In genomic region chr11:96145163-96145585, GRCh38 we compare ENCODE assay signal across 1 cellular context.
TF ChIP-seq lines count a peak whose summit lies in the region.

No MANE protein-coding gene starts in this region.

TF ChIP-seq in HepG2, 621 proteins besides CTCF, POLR2A, EP300 and RAD21 (continued from another document and continues in another):
- TF ChIP-seq, protein P1, sequence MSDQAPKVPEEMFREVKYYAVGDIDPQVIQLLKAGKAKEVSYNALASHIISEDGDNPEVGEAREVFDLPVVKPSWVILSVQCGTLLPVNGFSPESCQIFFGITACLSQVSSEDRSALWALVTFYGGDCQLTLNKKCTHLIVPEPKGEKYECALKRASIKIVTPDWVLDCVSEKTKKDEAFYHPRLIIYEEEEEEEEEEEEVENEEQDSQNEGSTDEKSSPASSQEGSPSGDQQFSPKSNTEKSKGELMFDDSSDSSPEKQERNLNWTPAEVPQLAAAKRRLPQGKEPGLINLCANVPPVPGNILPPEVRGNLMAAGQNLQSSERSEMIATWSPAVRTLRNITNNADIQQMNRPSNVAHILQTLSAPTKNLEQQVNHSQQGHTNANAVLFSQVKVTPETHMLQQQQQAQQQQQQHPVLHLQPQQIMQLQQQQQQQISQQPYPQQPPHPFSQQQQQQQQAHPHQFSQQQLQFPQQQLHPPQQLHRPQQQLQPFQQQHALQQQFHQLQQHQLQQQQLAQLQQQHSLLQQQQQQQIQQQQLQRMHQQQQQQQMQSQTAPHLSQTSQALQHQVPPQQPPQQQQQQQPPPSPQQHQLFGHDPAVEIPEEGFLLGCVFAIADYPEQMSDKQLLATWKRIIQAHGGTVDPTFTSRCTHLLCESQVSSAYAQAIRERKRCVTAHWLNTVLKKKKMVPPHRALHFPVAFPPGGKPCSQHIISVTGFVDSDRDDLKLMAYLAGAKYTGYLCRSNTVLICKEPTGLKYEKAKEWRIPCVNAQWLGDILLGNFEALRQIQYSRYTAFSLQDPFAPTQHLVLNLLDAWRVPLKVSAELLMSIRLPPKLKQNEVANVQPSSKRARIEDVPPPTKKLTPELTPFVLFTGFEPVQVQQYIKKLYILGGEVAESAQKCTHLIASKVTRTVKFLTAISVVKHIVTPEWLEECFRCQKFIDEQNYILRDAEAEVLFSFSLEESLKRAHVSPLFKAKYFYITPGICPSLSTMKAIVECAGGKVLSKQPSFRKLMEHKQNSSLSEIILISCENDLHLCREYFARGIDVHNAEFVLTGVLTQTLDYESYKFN (CRISPR knock-in tag; conservative IDR thresholded peaks at IDR 0.05): peak; percentile 86
- peak; percentile 83 for TF ChIP-seq POGZ (CRISPR knock-in tag; IDR thresholded peaks at IDR 0.05)
- TF ChIP-seq ZNF124 (CRISPR knock-in tag; IDR thresholded peaks at IDR 0.05): no peak
- TF ChIP-seq ZNF101 (CRISPR knock-in tag; IDR thresholded peaks at IDR 0.05; ENCODE audit: borderline replicate concordance, low read depth): no peak
- TF ChIP-seq ZNF432 (CRISPR knock-in tag; IDR thresholded peaks at IDR 0.05; ENCODE audit: borderline replicate concordance): no peak
- 0 out of 2 replicates have a peak, but pooled peaks have one; percentile 38 for TF ChIP-seq PHF21A (CRISPR knock-in tag; IDR thresholded peaks at IDR 0.05)
- TF ChIP-seq ZNF337 (CRISPR knock-in tag; IDR thresholded peaks at IDR 0.05; ENCODE audit: borderline replicate concordance, low read depth): no peak
- TF ChIP-seq KDM5B (CRISPR knock-in tag; IDR thresholded peaks at IDR 0.05; ENCODE audit: borderline replicate concordance): no peak
- no peak; the same call in 1 of the 2 replicates for TF ChIP-seq GATAD1 (CRISPR knock-in tag; IDR thresholded peaks at IDR 0.05)
- TF ChIP-seq POLR2AphosphoS2 (IDR thresholded peaks at IDR 0.05; ENCODE audit: low read depth, low read length): no peak
- 0 out of 2 replicates have a peak, but pooled peaks have one; percentile 34 for TF ChIP-seq NFKBIZ (CRISPR knock-in tag; IDR thresholded peaks at IDR 0.05)
- no peak for TF ChIP-seq ZBTB14 (CRISPR knock-in tag; IDR thresholded peaks at IDR 0.05)
- TF ChIP-seq NAIF1 (CRISPR knock-in tag; IDR thresholded peaks at IDR 0.05; ENCODE audit: borderline replicate concordance): no peak
- TF ChIP-seq, protein P2, sequence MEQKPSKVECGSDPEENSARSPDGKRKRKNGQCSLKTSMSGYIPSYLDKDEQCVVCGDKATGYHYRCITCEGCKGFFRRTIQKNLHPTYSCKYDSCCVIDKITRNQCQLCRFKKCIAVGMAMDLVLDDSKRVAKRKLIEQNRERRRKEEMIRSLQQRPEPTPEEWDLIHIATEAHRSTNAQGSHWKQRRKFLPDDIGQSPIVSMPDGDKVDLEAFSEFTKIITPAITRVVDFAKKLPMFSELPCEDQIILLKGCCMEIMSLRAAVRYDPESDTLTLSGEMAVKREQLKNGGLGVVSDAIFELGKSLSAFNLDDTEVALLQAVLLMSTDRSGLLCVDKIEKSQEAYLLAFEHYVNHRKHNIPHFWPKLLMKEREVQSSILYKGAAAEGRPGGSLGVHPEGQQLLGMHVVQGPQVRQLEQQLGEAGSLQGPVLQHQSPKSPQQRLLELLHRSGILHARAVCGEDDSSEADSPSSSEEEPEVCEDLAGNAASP (CRISPR knock-in tag; IDR thresholded peaks at IDR 0.05; ENCODE audit: borderline replicate concordance): 0 out of 2 replicates have a peak, but pooled peaks have one; percentile 25
- no peak for TF ChIP-seq ZFP36L1 (CRISPR knock-in tag; IDR thresholded peaks at IDR 0.05)
- no peak for TF ChIP-seq RFX5 (IDR thresholded peaks at IDR 0.05; ENCODE audit: low read depth, low read length)
- no peak for TF ChIP-seq ZBTB7A (CRISPR knock-in tag; IDR thresholded peaks at IDR 0.05)
- TF ChIP-seq, protein P3, sequence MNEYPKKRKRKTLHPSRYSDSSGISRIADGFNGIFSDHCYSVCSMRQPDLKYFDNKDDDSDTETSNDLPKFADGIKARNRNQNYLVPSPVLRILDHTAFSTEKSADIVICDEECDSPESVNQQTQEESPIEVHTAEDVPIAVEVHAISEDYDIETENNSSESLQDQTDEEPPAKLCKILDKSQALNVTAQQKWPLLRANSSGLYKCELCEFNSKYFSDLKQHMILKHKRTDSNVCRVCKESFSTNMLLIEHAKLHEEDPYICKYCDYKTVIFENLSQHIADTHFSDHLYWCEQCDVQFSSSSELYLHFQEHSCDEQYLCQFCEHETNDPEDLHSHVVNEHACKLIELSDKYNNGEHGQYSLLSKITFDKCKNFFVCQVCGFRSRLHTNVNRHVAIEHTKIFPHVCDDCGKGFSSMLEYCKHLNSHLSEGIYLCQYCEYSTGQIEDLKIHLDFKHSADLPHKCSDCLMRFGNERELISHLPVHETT (CRISPR knock-in tag; conservative IDR thresholded peaks at IDR 0.05): no peak
- TF ChIP-seq STAT5B (CRISPR knock-in tag; IDR thresholded peaks at IDR 0.05): no peak
- no peak for TF ChIP-seq ZBTB42 (CRISPR knock-in tag; IDR thresholded peaks at IDR 0.05)
- TF ChIP-seq SKI (IDR thresholded peaks at IDR 0.05; ENCODE audit: partially characterized antibody): no peak
- TF ChIP-seq ZNF574 (CRISPR knock-in tag; IDR thresholded peaks at IDR 0.05): no peak
- TF ChIP-seq NCOA2 (CRISPR knock-in tag; IDR thresholded peaks at IDR 0.05): peak; percentile 91
- no peak for TF ChIP-seq AKAP8 (CRISPR knock-in tag; IDR thresholded peaks at IDR 0.05)
- no peak for TF ChIP-seq ZNF10 (CRISPR knock-in tag; IDR thresholded peaks at IDR 0.05; ENCODE audit: borderline replicate concordance, low read depth)
- TF ChIP-seq ZNF800 (CRISPR knock-in tag; IDR thresholded peaks at IDR 0.05): no peak
- TF ChIP-seq ZNF292 (CRISPR knock-in tag; IDR thresholded peaks at IDR 0.05; ENCODE audit: borderline replicate concordance, low read depth): no peak
- no peak for TF ChIP-seq SMARCC2 (IDR thresholded peaks at IDR 0.05)
- TF ChIP-seq ZNF317 (CRISPR knock-in tag; IDR thresholded peaks at IDR 0.05): no peak
- TF ChIP-seq SRSF9 (IDR thresholded peaks at IDR 0.05; ENCODE audit: borderline replicate concordance, insufficient read depth, low read depth, low read length, poor library complexity, severe bottlenecking): no peak
- TF ChIP-seq ZNF761 (CRISPR knock-in tag; conservative IDR thresholded peaks at IDR 0.05): no peak
- peak; percentile 79 for TF ChIP-seq ERF (CRISPR knock-in tag; IDR thresholded peaks at IDR 0.05)
- TF ChIP-seq ATAD3A (CRISPR knock-in tag; IDR thresholded peaks at IDR 0.05): no peak
- TF ChIP-seq DMTF1 (CRISPR knock-in tag; IDR thresholded peaks at IDR 0.05): no peak
- no peak for TF ChIP-seq ARHGAP35 (CRISPR knock-in tag; IDR thresholded peaks at IDR 0.05; ENCODE audit: borderline replicate concordance)
- no peak for TF ChIP-seq BRD4 (CRISPR knock-in tag; IDR thresholded peaks at IDR 0.05)
- TF ChIP-seq MBD4 (IDR thresholded peaks at IDR 0.05; ENCODE audit: borderline replicate concordance, low read length): no peak
- peak; percentile 71; the same call in 1 of the 2 replicates for TF ChIP-seq MEF2D (CRISPR knock-in tag; IDR thresholded peaks at IDR 0.05)
- TF ChIP-seq ZFP90 (CRISPR knock-in tag; IDR thresholded peaks at IDR 0.05; ENCODE audit: borderline replicate concordance): no peak
- TF ChIP-seq ZBTB44 (CRISPR knock-in tag; IDR thresholded peaks at IDR 0.05): no peak
- peak; percentile 68; the same call in 1 of the 2 replicates for TF ChIP-seq KDM4B (CRISPR knock-in tag; IDR thresholded peaks at IDR 0.05)
- TF ChIP-seq CBX5 (CRISPR knock-in tag; IDR thresholded peaks at IDR 0.05; ENCODE audit: borderline replicate concordance): no peak
- TF ChIP-seq, protein P4, sequence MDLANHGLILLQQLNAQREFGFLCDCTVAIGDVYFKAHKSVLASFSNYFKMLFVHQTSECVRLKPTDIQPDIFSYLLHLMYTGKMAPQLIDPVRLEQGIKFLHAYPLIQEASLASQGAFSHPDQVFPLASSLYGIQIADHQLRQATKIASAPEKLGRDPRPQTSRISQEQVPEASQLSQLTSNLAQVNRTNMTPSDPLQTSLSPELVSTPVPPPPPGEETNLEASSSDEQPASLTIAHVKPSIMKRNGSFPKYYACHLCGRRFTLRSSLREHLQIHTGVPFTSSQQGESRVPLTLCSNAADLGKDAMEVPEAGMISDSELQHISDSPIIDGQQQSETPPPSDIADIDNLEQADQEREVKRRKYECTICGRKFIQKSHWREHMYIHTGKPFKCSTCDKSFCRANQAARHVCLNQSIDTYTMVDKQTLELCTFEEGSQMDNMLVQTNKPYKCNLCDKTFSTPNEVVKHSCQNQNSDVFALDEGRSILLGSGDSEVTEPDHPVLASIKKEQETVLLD (CRISPR knock-in tag; IDR thresholded peaks at IDR 0.05; ENCODE audit: low read depth): no peak
- TF ChIP-seq MAFF (IDR thresholded peaks at IDR 0.05; ENCODE audit: low read depth, low read length): no peak
- 0 out of 2 replicates have a peak, but pooled peaks have one; percentile 46 for TF ChIP-seq KDM6A (CRISPR knock-in tag; IDR thresholded peaks at IDR 0.05; ENCODE audit: low read depth)
- no peak for TF ChIP-seq ZNF207 (IDR thresholded peaks at IDR 0.05; ENCODE audit: borderline replicate concordance)
- no peak for TF ChIP-seq SYNCRIP (IDR thresholded peaks at IDR 0.05; ENCODE audit: insufficient read depth, low read depth, low read length)
- no peak for TF ChIP-seq ZNF550 (CRISPR knock-in tag; IDR thresholded peaks at IDR 0.05; ENCODE audit: borderline replicate concordance)
- TF ChIP-seq FIP1L1 (IDR thresholded peaks at IDR 0.05; ENCODE audit: borderline replicate concordance, insufficient read depth, low read depth, low read length): no peak
- no peak for TF ChIP-seq NFE2L1 (CRISPR knock-in tag; IDR thresholded peaks at IDR 0.05; ENCODE audit: borderline replicate concordance)
- no peak for TF ChIP-seq ZMYM2 (CRISPR knock-in tag; IDR thresholded peaks at IDR 0.05)
